Comparison of ENCODE assay signal across 19 cellular contexts in genomic region chr1:232271299-232271698, GRCh38.
DNase-seq lines count a peak whose midpoint lies in the region; ATAC-seq, FAIRE-seq and TF ChIP-seq lines count a peak whose summit lies in the region.
"Had no signal": no experiment of that assay in that cellular context is flagged by ENCODE, and none has a peak within 500 bp of the region (broad histone marks: within the 10 kb centered on the region; RNA-seq: fewer than 3 reads in every experiment).

No MANE protein-coding gene starts in this region.

- H3K4me3 Mint-ChIP-seq in astrocyte (ENCODE audit: unreplicated experiment), result no peak overlapping the region
- H3K4me3 Mint-ChIP-seq: B cell; CD4-positive, alpha-beta T cell; CD8-positive, alpha-beta T cell had no signal

- DNase-seq in astrocyte (ENCODE audit: low read depth), result no peak
- no peak for DNase-seq in smooth muscle cell (lab: John Stamatoyannopoulos, UW; ENCODE audit: unreplicated experiment)
- no peak for DNase-seq in NCI-H2081 treated with DMSO at 0.1 percent for 48 hours (lab: John Stamatoyannopoulos, UW)
- DNase-seq: AML-193; Caco-2; Calu3; CD4-positive, alpha-beta T cell; CD8-positive, alpha-beta T cell; DMS79 treated with DMSO at 0.1 percent for 48 hours; GF-D8 had no signal

- H3K4me2 ChIP-seq in astrocyte (ENCODE audit: low read length), result no peak overlapping the region
- H3K4me2 ChIP-seq in smooth muscle cell, result peak overlapping the region; percentile 73
- H3K4me2 ChIP-seq: A549; BLaER1 treated with 17β-estradiol and CSF1 and Interleukin-3, amounts not matched to agents 10 nM and 100 nM had no signal

- no peak overlapping the region for H2AFZ ChIP-seq in astrocyte (ENCODE audit: low read depth, low read length)
- no peak overlapping the region for H2AFZ ChIP-seq in smooth muscle cell (ENCODE audit: low read depth)

- H3F3A ChIP-seq in smooth muscle cell (ENCODE audit: low read depth), result peaks cover 22% of the 10 kb centered on the region

- no peaks in the 10 kb centered on the region for H3K36me3 Mint-ChIP-seq in astrocyte (ENCODE audit: low read depth, unreplicated experiment)
- H3K36me3 Mint-ChIP-seq: CD8-positive, alpha-beta T cell had no signal

- H3K9me3 Mint-ChIP-seq in astrocyte (ENCODE audit: unreplicated experiment), result no peaks in the 10 kb centered on the region
- H3K9me3 Mint-ChIP-seq: CD4-positive, alpha-beta T cell; CD8-positive, alpha-beta T cell had no signal

- H3K9ac ChIP-seq in astrocyte (ENCODE audit: low read length), result no peak overlapping the region
- no peak overlapping the region for H3K9ac ChIP-seq in smooth muscle cell (ENCODE audit: low read depth)
- H3K9ac ChIP-seq: BLaER1 treated with 17β-estradiol and CSF1 and Interleukin-3, amounts not matched to agents 10 nM and 100 nM had no signal

- FAIRE-seq in astrocyte (lab: Jason Lieb, UNC), result no peak
- FAIRE-seq: A549, D721Med, G401.6, GM12891 had no signal

- H3K4me3 ChIP-seq in HEK293 (ENCODE audit: low read depth, low read length), result no peak overlapping the region
- no peak overlapping the region for H3K4me3 ChIP-seq in astrocyte (ENCODE audit: insufficient read depth, low read depth, low read length)
- H3K4me3 ChIP-seq in smooth muscle cell, result no peak overlapping the region
- H3K4me3 ChIP-seq: A549; BLaER1 treated with 17β-estradiol and CSF1 and Interleukin-3, amounts not matched to agents 10 nM and 100 nM had no signal

- H3K4me1 ChIP-seq in HEK293 (ENCODE audit: control insufficient read depth, insufficient read depth, low read length), result peaks cover 16% of the 10 kb centered on the region
- H3K4me1 ChIP-seq in astrocyte (ENCODE audit: insufficient read depth, low read length), result no peaks in the 10 kb centered on the region
- peaks cover 9% of the 10 kb centered on the region for H3K4me1 ChIP-seq in smooth muscle cell (ENCODE audit: low read depth)
- H3K4me1 ChIP-seq: A549 had no signal

- H3K27ac Mint-ChIP-seq in astrocyte (ENCODE audit: unreplicated experiment), result peak overlapping the region; percentile 96
- H3K27ac Mint-ChIP-seq: B cell; CD4-positive, alpha-beta T cell; CD8-positive, alpha-beta T cell had no signal

- no peaks in the 10 kb centered on the region for H3K9me3 ChIP-seq in HEK293 (ENCODE audit: control insufficient read depth, insufficient read depth, low read depth, low read length)
- H3K9me3 ChIP-seq in astrocyte (ENCODE audit: insufficient read depth, low read depth, low read length), result no peaks in the 10 kb centered on the region
- H3K9me3 ChIP-seq in smooth muscle cell (replicated peaks; ENCODE audit: low read depth), result no peaks in the 10 kb centered on the region
- H3K9me3 ChIP-seq: A549; BLaER1 treated with 17β-estradiol and CSF1 and Interleukin-3, amounts not matched to agents 10 nM and 100 nM; Caco-2 had no signal

- peaks cover 14% of the 10 kb centered on the region for H3K4me1 Mint-ChIP-seq in astrocyte (ENCODE audit: low read depth, unreplicated experiment)
- H3K4me1 Mint-ChIP-seq: B cell had no signal

- H3K27me3 Mint-ChIP-seq in astrocyte (ENCODE audit: low read depth, unreplicated experiment), result peaks cover 6% of the 10 kb centered on the region

- no peak for ATAC-seq in GM18861 (IDR thresholded peaks at IDR 0.05; ENCODE audit: unreplicated experiment)
- ATAC-seq: A549; CD8-positive, alpha-beta T cell had no signal

- H3K27ac ChIP-seq in HEK293 (ENCODE audit: extremely low read depth, low read depth, low read length), result no peak overlapping the region
- no peak overlapping the region for H3K27ac ChIP-seq in astrocyte (ENCODE audit: low read depth, low read length)
- H3K27ac ChIP-seq in smooth muscle cell (ENCODE audit: low read depth), result peak overlapping the region; percentile 8
- H3K27ac ChIP-seq: A549; BLaER1 treated with 17β-estradiol and CSF1 and Interleukin-3, amounts not matched to agents 10 nM and 100 nM; C4-2B had no signal

- CTCF ChIA-PET in HEK293 (lab: Yijun Ruan, JAX), result interaction anchor here (1.8 kb wide), 1 partner anchor 9 kb away, joined by 3 read pairs; no protein-coding TSS in a partner anchor

- H4K20me1 ChIP-seq in astrocyte (ENCODE audit: insufficient read depth, low read length) (no peaks in the 10 kb centered on the region), smooth muscle cell (ENCODE audit: low read depth) (no peaks in the 10 kb centered on the region)
- H4K20me1 ChIP-seq: BLaER1 treated with 17β-estradiol and CSF1 and Interleukin-3, amounts not matched to agents 10 nM and 100 nM had no signal

- no peaks in the 10 kb centered on the region for H3K79me2 ChIP-seq in astrocyte (ENCODE audit: insufficient read depth, low read length)
- H3K79me2 ChIP-seq in smooth muscle cell (ENCODE audit: low read depth), result no peaks in the 10 kb centered on the region

- no peak for TF ChIP-seq CTCF in HEK293 (tag by site-specific recombination; IDR thresholded peaks at IDR 0.05)
- TF ChIP-seq CTCF in astrocyte (IDR thresholded peaks at IDR 0.05; ENCODE audit: insufficient read depth, low read depth, low read length), result no peak
- TF ChIP-seq CTCF in smooth muscle cell (IDR thresholded peaks at IDR 0.05; ENCODE audit: borderline replicate concordance, insufficient read depth, poor library complexity, severe bottlenecking), result no peak

- POLR2A ChIA-PET in HEK293 (lab: Yijun Ruan, JAX), result no interaction called here

- H3K36me3 ChIP-seq in HEK293 (ENCODE audit: control insufficient read depth in 2 of 2, insufficient read depth in 1 of 2, low read length in 2 of 2) (no peaks in the 10 kb centered on the region), astrocyte (ENCODE audit: insufficient read depth, low read length) (no peaks in the 10 kb centered on the region), smooth muscle cell (ENCODE audit: low read depth) (no peaks in the 10 kb centered on the region)
- H3K36me3 ChIP-seq: BLaER1 treated with 17β-estradiol and CSF1 and Interleukin-3, amounts not matched to agents 10 nM and 100 nM had no signal

- peaks cover 7% of the 10 kb centered on the region for H3K27me3 ChIP-seq in astrocyte (ENCODE audit: insufficient read depth, low read length)
- H3K27me3 ChIP-seq in smooth muscle cell (ENCODE audit: low read depth), result no peaks in the 10 kb centered on the region

TF ChIP-seq in HEK293, 187 proteins besides CTCF, POLR2A, EP300 and RAD21 (continues in another document):
- TF ChIP-seq ZBTB17 (tag by site-specific recombination; IDR thresholded peaks at IDR 0.05) (no peak), IKZF3 (tag by site-specific recombination; IDR thresholded peaks at IDR 0.05) (no peak), ZBTB48 (tag by site-specific recombination; IDR thresholded peaks at IDR 0.05) (0 out of 2 replicates have a peak, but pooled peaks have one; percentile 5), ZSCAN5A (tag by site-specific recombination; IDR thresholded peaks at IDR 0.05) (no peak), ZNF398 (tag by site-specific recombination; IDR thresholded peaks at IDR 0.05) (no peak)
